In the genomic region with DNA sequence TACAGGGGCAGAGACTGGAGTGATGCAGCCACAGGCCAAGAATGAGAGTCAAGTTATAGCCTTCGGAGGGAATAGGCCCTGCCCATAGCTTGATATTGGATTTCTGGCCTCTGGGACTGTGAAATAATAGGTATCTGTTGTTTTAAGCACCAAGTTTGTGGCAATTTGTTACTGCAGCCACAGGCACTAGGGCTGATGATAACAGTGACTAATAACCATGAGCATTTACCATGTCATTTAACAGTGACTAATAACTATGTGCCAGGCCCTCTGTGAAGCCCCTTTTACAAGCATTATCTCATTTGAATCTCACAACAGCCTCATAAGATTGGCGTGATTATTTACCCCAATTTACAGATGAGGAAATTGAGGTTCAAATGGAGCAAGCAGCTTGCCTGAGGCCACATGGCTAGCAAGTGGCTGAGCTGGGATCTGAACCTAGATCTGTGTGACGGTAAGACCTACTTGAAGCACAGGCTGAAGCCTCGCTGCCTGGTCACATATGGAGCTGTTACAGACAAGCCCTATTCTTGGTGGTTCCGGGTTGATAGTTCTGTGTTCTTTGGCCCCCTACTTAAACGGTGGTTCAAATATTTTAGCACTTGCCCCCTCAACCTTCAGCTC, we compare ENCODE assay signal across 15 cellular contexts.
DNase-seq lines count a peak whose midpoint lies in the region; ATAC-seq, FAIRE-seq and TF ChIP-seq lines count a peak whose summit lies in the region.
"Had no signal": no experiment of that assay in that cellular context is flagged by ENCODE, and none has a peak within 500 bp of the region (broad histone marks: within the 10 kb centered on the region; RNA-seq: fewer than 3 reads in every experiment).

No MANE protein-coding gene starts in this region.

- H3K9me2 ChIP-seq in hepatocyte (replicated peaks; ENCODE audit: insufficient read depth), result no peaks in the 10 kb centered on the region

- POLR2A ChIA-PET in HepG2 (lab: Yijun Ruan, JAX), result no interaction called here

- H3K14ac ChIP-seq in mesenchymal stem cell (ENCODE audit: low read length in 2 of 2), result no peak overlapping the region

- H3K18ac ChIP-seq in mesenchymal stem cell (ENCODE audit: low read depth in 1 of 2, low read length in 2 of 2), result no peak overlapping the region

- TF ChIP-seq CTCF in HepG2 (CRISPR knock-in tag; IDR thresholded peaks at IDR 0.05) (no peak), right lobe of liver (IDR thresholded peaks at IDR 0.05) (no peak), astrocyte of the spinal cord (IDR thresholded peaks at IDR 0.05; ENCODE audit: low read depth, low read length) (no peak), hepatocyte (IDR thresholded peaks at IDR 0.05; ENCODE audit: poor library complexity) (no peak), sigmoid colon (IDR thresholded peaks at IDR 0.05) (no peak)

- CTCF ChIA-PET in HepG2 (lab: Yijun Ruan, JAX; ENCODE audit: low intra/inter-chr PET ratio, low total read pairs), result no interaction called here

- no peak overlapping the region for H3K23ac ChIP-seq in mesenchymal stem cell (ENCODE audit: low read length in 2 of 2)

- in situ Hi-C loops in HepG2 (cut with HindIII; ENCODE audit: extremely low pct_ligation_motif_present, low pct_unique_long_range_greater_than_20kb) (no loop called here), astrocyte of the spinal cord (cut with HindIII; ENCODE audit: low sequenced_read_pairs) (no loop called here)

- no peaks in the 10 kb centered on the region for H3K27me3 ChIP-seq in HepG2 (ENCODE audit: control insufficient read depth in 1 of 2, insufficient read depth in 2 of 2, low read length in 2 of 2)
- H3K27me3 ChIP-seq in right lobe of liver, result no peaks in the 10 kb centered on the region
- no peaks in the 10 kb centered on the region for H3K27me3 ChIP-seq in mesenchymal stem cell (ENCODE audit: control insufficient read depth in 1 of 2, insufficient read depth in 1 of 2, low read length in 2 of 2)
- no peaks in the 10 kb centered on the region for H3K27me3 ChIP-seq in hepatocyte
- no peaks in the 10 kb centered on the region for H3K27me3 ChIP-seq in sigmoid colon
- H3K27me3 ChIP-seq: stomach had no signal

- H3K27ac ChIP-seq in HepG2 (ENCODE audit: extremely low read length, insufficient read depth, low read length) (no peak overlapping the region), right lobe of liver (peak overlapping the region in 1 of 3 donors; percentile 69), mesenchymal stem cell (ENCODE audit: low read length, poor library complexity, severe bottlenecking) (no peak overlapping the region), hepatocyte (no peak overlapping the region), sigmoid colon (no peak overlapping the region)
- H3K27ac ChIP-seq: stomach had no signal

- H3K4me2 ChIP-seq in HepG2 (ENCODE audit: low read depth, low read length) (no peak overlapping the region), mesenchymal stem cell (ENCODE audit: low read length, poor library complexity, severe bottlenecking) (no peak overlapping the region), hepatocyte (no peak overlapping the region)

- TF ChIP-seq EP300 in HepG2 (IDR thresholded peaks at IDR 0.05; ENCODE audit: low read depth in 2 of 2, low read length in 2 of 2) (no peak), HepG2 (CRISPR knock-in tag; IDR thresholded peaks at IDR 0.05; ENCODE audit: borderline replicate concordance) (no peak), sigmoid colon (IDR thresholded peaks at IDR 0.05) (no peak)

- H3K79me1 ChIP-seq in mesenchymal stem cell (replicated peaks; ENCODE audit: low read length, poor library complexity, severe bottlenecking), result no peaks in the 10 kb centered on the region

- H3K4me1 ChIP-seq in HepG2 (ENCODE audit: insufficient read depth, low read length) (no peaks in the 10 kb centered on the region), right lobe of liver (peaks cover 0 to 67% (median 4%) of the 10 kb centered on the region in 4 donors), mesenchymal stem cell (ENCODE audit: control insufficient read depth, insufficient read depth, low read depth, low read length) (peaks cover 3% of the 10 kb centered on the region), hepatocyte (ENCODE audit: insufficient read depth) (peaks cover 7% of the 10 kb centered on the region), sigmoid colon (no peaks in the 10 kb centered on the region)
- H3K4me1 ChIP-seq: stomach had no signal

- no peak for TF ChIP-seq RAD21 in HepG2 (CRISPR knock-in tag; IDR thresholded peaks at IDR 0.05)

- H2BK15ac ChIP-seq in mesenchymal stem cell (ENCODE audit: low read depth, poor library complexity, severe bottlenecking), result no peak overlapping the region

- H2BK120ac ChIP-seq in mesenchymal stem cell (ENCODE audit: low read depth, low read length), result no peak overlapping the region

- peak overlapping the region; percentile 1 for H2AK5ac ChIP-seq in mesenchymal stem cell (ENCODE audit: low read length, severe bottlenecking)

- TF ChIP-seq POLR2A in HepG2 (IDR thresholded peaks at IDR 0.05; ENCODE audit: insufficient read depth in 1 of 2, low read depth in 2 of 2, low read length in 2 of 2) (no peak), right lobe of liver (IDR thresholded peaks at IDR 0.05) (no peak), sigmoid colon (IDR thresholded peaks at IDR 0.05) (no peak)

- H2BK12ac ChIP-seq in mesenchymal stem cell (ENCODE audit: low read length in 2 of 2), result no peak overlapping the region

- no peak overlapping the region for H4K8ac ChIP-seq in mesenchymal stem cell (ENCODE audit: low read length)

- H2AFZ ChIP-seq in HepG2 (ENCODE audit: low read length), result no peak overlapping the region
- H2AFZ ChIP-seq in mesenchymal stem cell (ENCODE audit: low read depth, low read length), result no peak overlapping the region
- H2AFZ ChIP-seq in hepatocyte, result no peak overlapping the region

- no peak for FAIRE-seq in HepG2 (lab: Jason Lieb, UNC)
- FAIRE-seq: G401.6 had no signal

- H3K9ac ChIP-seq in HepG2 (ENCODE audit: insufficient read depth, low read depth, low read length), result no peak overlapping the region
- peak overlapping the region; percentile 49 for H3K9ac ChIP-seq in mesenchymal stem cell (ENCODE audit: low read length)

- intact Hi-C loops in HepG2 (cut with micrococcal nuclease; ENCODE audit: unreplicated experiment), result no loop called here
- intact Hi-C loops in right lobe of liver (cut with DNase I), result no loop called here
- intact Hi-C loops in sigmoid colon (cut with DNase I), result no loop called here

- H3K4ac ChIP-seq in mesenchymal stem cell (ENCODE audit: low read depth in 1 of 2, low read length in 2 of 2), result no peak overlapping the region

- H3K9me3 ChIP-seq in HepG2 (ENCODE audit: low read length) (no peaks in the 10 kb centered on the region), right lobe of liver (no peaks in the 10 kb centered on the region), mesenchymal stem cell (ENCODE audit: control insufficient read depth, low read length) (no peaks in the 10 kb centered on the region), hepatocyte (ENCODE audit: low read depth) (no peaks in the 10 kb centered on the region), sigmoid colon (no peaks in the 10 kb centered on the region)
- H3K9me3 ChIP-seq: stomach had no signal

- H3K79me2 ChIP-seq in HepG2 (ENCODE audit: insufficient read depth, low read length), result no peaks in the 10 kb centered on the region
- no peaks in the 10 kb centered on the region for H3K79me2 ChIP-seq in hepatocyte

- no TSS peak for BruUV-seq in HepG2 (replicated peaks; lab: Mats Ljungman, UMichigan)

- no peak overlapping the region for H2BK5ac ChIP-seq in mesenchymal stem cell (ENCODE audit: low read depth, low read length, poor library complexity, severe bottlenecking)

- 46% methylated on average over 6 of the region's 6 CpGs for WGBS in HepG2 (ENCODE audit: low lambda C conversion rate)
- WGBS in right lobe of liver (ENCODE audit: insufficient coverage, low coverage, low lambda C conversion rate, missing lambda C conversion rate), result 80% methylated on average over 1 of the region's 6 CpGs
- WGBS in mesenchymal stem cell, result 88% methylated on average over 6 of the region's 6 CpGs
- WGBS in hepatocyte (ENCODE audit: low lambda C conversion rate, missing lambda C conversion rate), result 79% methylated on average over 6 of the region's 6 CpGs
- 87 to 90% methylated on average over 6 of the region's 6 CpGs for WGBS in sigmoid colon, 2 donors

- ATAC-seq in HepG2 (peak; percentile 18; the same call in 2 of the 3 replicates), right lobe of liver (no peak), GM19351 (IDR thresholded peaks at IDR 0.05; ENCODE audit: unreplicated experiment) (no peak)
- ATAC-seq: T-helper 17 cell had no signal

- H3K36me3 ChIP-seq in HepG2 (replicated peaks in 1 of 2; ENCODE audit: control insufficient read depth in 1 of 2, insufficient read depth in 2 of 2, low read length in 2 of 2) (no peaks in the 10 kb centered on the region), right lobe of liver (no peaks in the 10 kb centered on the region), mesenchymal stem cell (ENCODE audit: control insufficient read depth in 1 of 2, insufficient read depth in 2 of 2, low read depth in 1 of 2, low read length in 2 of 2) (no peaks in the 10 kb centered on the region), hepatocyte (replicated peaks; ENCODE audit: insufficient read depth, low read depth) (no peaks in the 10 kb centered on the region), sigmoid colon (no peaks in the 10 kb centered on the region)
- H3K36me3 ChIP-seq: stomach had no signal

- no peak for DNase-seq in HepG2 (ENCODE audit: low spot score)
- DNase-seq in right lobe of liver, result no peak
- peak; percentile 35 for DNase-seq in astrocyte of the spinal cord (ENCODE audit: low read depth, low spot score)
- DNase-seq in mesenchymal stem cell, result peak; percentile 29
- DNase-seq in hepatocyte (ENCODE audit: low spot score), result no peak
- DNase-seq in GOT3 (lab: John Stamatoyannopoulos, UW), result no peak
- DNase-seq in sigmoid colon, result no peak
- DNase-seq: activated CD8-positive, alpha-beta memory T cell treated with anti-CD3 and anti-CD28 coated beads for 24 hours; erythroblast; NCI-H1694 treated with DMSO at 0.1 percent for 48 hours; nephron progenitor cell; stomach; T-helper 17 cell had no signal

- H4K20me1 ChIP-seq in HepG2 (ENCODE audit: insufficient read depth, low read length), result no peaks in the 10 kb centered on the region
- no peaks in the 10 kb centered on the region for H4K20me1 ChIP-seq in hepatocyte (ENCODE audit: insufficient read depth, poor library complexity, severe bottlenecking)

- H3K4me3 ChIP-seq in HepG2 (replicated peaks in 1 of 3; ENCODE audit: insufficient read depth in 1 of 3, low read depth in 2 of 3, low read length in 3 of 3) (no peak overlapping the region), right lobe of liver (no peak overlapping the region), astrocyte of the spinal cord (ENCODE audit: low read depth, low read length) (no peak overlapping the region), mesenchymal stem cell (ENCODE audit: insufficient read depth in 1 of 2, low read depth in 1 of 2, low read length in 2 of 2) (no peak overlapping the region), hepatocyte (no peak overlapping the region), sigmoid colon (no peak overlapping the region)
- H3K4me3 ChIP-seq: stomach had no signal

- no peak overlapping the region for H4K91ac ChIP-seq in mesenchymal stem cell (ENCODE audit: low read length)

TF ChIP-seq in HepG2, 621 proteins besides CTCF, POLR2A, EP300 and RAD21 (continues in another document):
- no peak for TF ChIP-seq ZIK1 (CRISPR knock-in tag; IDR thresholded peaks at IDR 0.05; ENCODE audit: borderline replicate concordance, low read depth)

Comparison
In these comparisons a context has a peak if more than half of its experiments do, and no peak if none do; other contexts are left out.
1. DNase-seq: peak in astrocyte of the spinal cord (single experiment) and mesenchymal stem cell (single experiment); none in HepG2 (single experiment), right lobe of liver (0 of 3), hepatocyte (single experiment), GOT3 (single experiment) and sigmoid colon (single experiment).